In the genomic region with DNA sequence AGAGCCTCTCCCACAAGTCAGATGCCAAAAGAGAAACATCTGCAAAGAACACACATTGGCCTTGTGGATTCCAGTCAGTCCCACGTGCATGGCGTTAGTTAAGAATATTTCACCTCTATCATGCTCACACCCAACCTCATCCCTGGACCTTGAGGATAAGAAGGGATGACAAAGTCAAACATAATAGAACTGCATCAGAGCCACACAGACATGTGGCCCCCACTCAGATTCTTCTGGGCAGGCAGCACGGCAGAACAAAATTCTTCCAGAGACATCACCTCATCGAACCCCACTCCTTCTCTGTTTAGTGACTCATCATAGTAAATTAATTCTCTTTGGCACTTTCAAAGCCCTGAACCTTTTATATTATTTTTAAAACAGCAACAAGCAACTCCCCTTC, we compare ENCODE assay signal across 1 cellular context.
TF ChIP-seq lines count a peak whose summit lies in the region.

No MANE protein-coding gene starts in this region.

TF ChIP-seq in WTC11, 78 proteins besides CTCF, POLR2A, EP300 and RAD21 (continued from another document):
- TF ChIP-seq, protein P1, sequence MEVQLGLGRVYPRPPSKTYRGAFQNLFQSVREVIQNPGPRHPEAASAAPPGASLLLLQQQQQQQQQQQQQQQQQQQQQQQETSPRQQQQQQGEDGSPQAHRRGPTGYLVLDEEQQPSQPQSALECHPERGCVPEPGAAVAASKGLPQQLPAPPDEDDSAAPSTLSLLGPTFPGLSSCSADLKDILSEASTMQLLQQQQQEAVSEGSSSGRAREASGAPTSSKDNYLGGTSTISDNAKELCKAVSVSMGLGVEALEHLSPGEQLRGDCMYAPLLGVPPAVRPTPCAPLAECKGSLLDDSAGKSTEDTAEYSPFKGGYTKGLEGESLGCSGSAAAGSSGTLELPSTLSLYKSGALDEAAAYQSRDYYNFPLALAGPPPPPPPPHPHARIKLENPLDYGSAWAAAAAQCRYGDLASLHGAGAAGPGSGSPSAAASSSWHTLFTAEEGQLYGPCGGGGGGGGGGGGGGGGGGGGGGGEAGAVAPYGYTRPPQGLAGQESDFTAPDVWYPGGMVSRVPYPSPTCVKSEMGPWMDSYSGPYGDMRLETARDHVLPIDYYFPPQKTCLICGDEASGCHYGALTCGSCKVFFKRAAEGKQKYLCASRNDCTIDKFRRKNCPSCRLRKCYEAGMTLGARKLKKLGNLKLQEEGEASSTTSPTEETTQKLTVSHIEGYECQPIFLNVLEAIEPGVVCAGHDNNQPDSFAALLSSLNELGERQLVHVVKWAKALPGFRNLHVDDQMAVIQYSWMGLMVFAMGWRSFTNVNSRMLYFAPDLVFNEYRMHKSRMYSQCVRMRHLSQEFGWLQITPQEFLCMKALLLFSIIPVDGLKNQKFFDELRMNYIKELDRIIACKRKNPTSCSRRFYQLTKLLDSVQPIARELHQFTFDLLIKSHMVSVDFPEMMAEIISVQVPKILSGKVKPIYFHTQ (CRISPR knock-in tag; IDR thresholded peaks at IDR 0.05) = no peak
- TF ChIP-seq, protein P2, sequence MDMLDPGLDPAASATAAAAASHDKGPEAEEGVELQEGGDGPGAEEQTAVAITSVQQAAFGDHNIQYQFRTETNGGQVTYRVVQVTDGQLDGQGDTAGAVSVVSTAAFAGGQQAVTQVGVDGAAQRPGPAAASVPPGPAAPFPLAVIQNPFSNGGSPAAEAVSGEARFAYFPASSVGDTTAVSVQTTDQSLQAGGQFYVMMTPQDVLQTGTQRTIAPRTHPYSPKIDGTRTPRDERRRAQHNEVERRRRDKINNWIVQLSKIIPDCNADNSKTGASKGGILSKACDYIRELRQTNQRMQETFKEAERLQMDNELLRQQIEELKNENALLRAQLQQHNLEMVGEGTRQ (CRISPR knock-in tag; IDR thresholded peaks at IDR 0.05) = no peak
